9 cellular contexts compared by ENCODE assay signal in genomic region chr2:234949762-234950434, GRCh38. TPM values are rescaled to one million over a fixed set of nuclear protein-coding genes. Genes with fewer than 3 reads are reported as not detected.
DNase-seq lines count a peak whose midpoint lies in the region; ATAC-seq and TF ChIP-seq lines count a peak whose summit lies in the region.
"Had no signal": no experiment of that assay in that cellular context is flagged by ENCODE, and none has a peak within 500 bp of the region (broad histone marks: within the 10 kb centered on the region; RNA-seq: fewer than 3 reads in every experiment).

No MANE protein-coding gene starts in this region.

- H3K36me3 ChIP-seq in CD8-positive, alpha-beta T cell (ENCODE audit: insufficient read depth, low read length), result no peaks in the 10 kb centered on the region

- CTCF ChIA-PET in CD8-positive, alpha-beta T cell (lab: Charles Lee), result no interaction called here

- DNase-seq in CD8-positive, alpha-beta T cell, result no peak
- peak; percentile 99 for DNase-seq in RPMI7951 (ENCODE audit: low read depth)
- peak; percentile 92 for DNase-seq in epithelial cell of prostate (ENCODE audit: low read depth, low spot score)
- DNase-seq in non-pigmented ciliary epithelial cell (ENCODE audit: low read depth), result peak; percentile 99
- no peak for DNase-seq in T-helper 2 cell treated with Interferon-gamma antibody and Interleukin-4, amounts not matched to agents 5 μg/mL and 100 μg/mL, for 36 hours (ENCODE audit: low spot score)
- no peak for DNase-seq in omental fat pad (ENCODE audit: low spot score)
- DNase-seq: stimulated activated CD4-positive, alpha-beta T cell treated with anti-CD3 and anti-CD28 coated beads, Interleukin-4, amount 100 ng/mL, for 1 hour had no signal

- no peak for TF ChIP-seq CTCF in CD8-positive, alpha-beta T cell (IDR thresholded peaks at IDR 0.05)
- no peak for TF ChIP-seq CTCF in omental fat pad (IDR thresholded peaks at IDR 0.05)

- no peaks in the 10 kb centered on the region for H3K9me3 ChIP-seq in CD8-positive, alpha-beta T cell (ENCODE audit: low read length)

- no peaks in the 10 kb centered on the region for H3K36me3 Mint-ChIP-seq in CD8-positive, alpha-beta T cell
- no peaks in the 10 kb centered on the region for H3K36me3 Mint-ChIP-seq in T-helper 2 cell treated with Interferon-gamma antibody and Interleukin-4, amounts not matched to agents 5 μg/mL and 100 μg/mL, for 36 hours (ENCODE audit: low read depth)

- H3K27ac ChIP-seq in CD8-positive, alpha-beta T cell (ENCODE audit: low read depth, low read length), result no peak overlapping the region
- peak overlapping the region; percentile 71 for H3K27ac ChIP-seq in epithelial cell of prostate

- peak overlapping the region; percentile 82 for H3K4me3 Mint-ChIP-seq in CD8-positive, alpha-beta T cell
- H3K4me3 Mint-ChIP-seq in T-helper 2 cell treated with Interferon-gamma antibody and Interleukin-4, amounts not matched to agents 5 μg/mL and 100 μg/mL, for 36 hours, result no peak overlapping the region

- no peak overlapping the region for H3K27ac Mint-ChIP-seq in CD8-positive, alpha-beta T cell
- H3K27ac Mint-ChIP-seq in T-helper 2 cell treated with Interferon-gamma antibody and Interleukin-4, amounts not matched to agents 5 μg/mL and 100 μg/mL, for 36 hours, result no peak overlapping the region

- H3K4me1 ChIP-seq in CD8-positive, alpha-beta T cell (ENCODE audit: insufficient read depth, low read length), result peaks cover 5% of the 10 kb centered on the region

- intact Hi-C loops in CD8-positive, alpha-beta T cell (cut with DNase I, micrococcal nuclease), result no loop called here

- H3K9me3 Mint-ChIP-seq in CD8-positive, alpha-beta T cell, result no peaks in the 10 kb centered on the region
- no peaks in the 10 kb centered on the region for H3K9me3 Mint-ChIP-seq in T-helper 2 cell treated with Interferon-gamma antibody and Interleukin-4, amounts not matched to agents 5 μg/mL and 100 μg/mL, for 36 hours

- H3K27me3 Mint-ChIP-seq in CD8-positive, alpha-beta T cell (ENCODE audit: low read depth), result peaks cover 65% of the 10 kb centered on the region
- peaks cover 65% of the 10 kb centered on the region for H3K27me3 Mint-ChIP-seq in T-helper 2 cell treated with Interferon-gamma antibody and Interleukin-4, amounts not matched to agents 5 μg/mL and 100 μg/mL, for 36 hours (ENCODE audit: low read depth)

- H3K4me1 Mint-ChIP-seq in CD8-positive, alpha-beta T cell (ENCODE audit: low read depth), result peaks cover 8% of the 10 kb centered on the region
- peaks cover 2% of the 10 kb centered on the region for H3K4me1 Mint-ChIP-seq in T-helper 2 cell treated with Interferon-gamma antibody and Interleukin-4, amounts not matched to agents 5 μg/mL and 100 μg/mL, for 36 hours (ENCODE audit: low read depth)

- H3K4me3 ChIP-seq in CD8-positive, alpha-beta T cell (ENCODE audit: low read depth, low read length), result no peak overlapping the region

- H3K27me3 ChIP-seq in CD8-positive, alpha-beta T cell (ENCODE audit: insufficient read depth, low read length), result peaks cover 11% of the 10 kb centered on the region

- no peak for ATAC-seq in CD8-positive, alpha-beta T cell
- no peak for ATAC-seq in GM19351 (IDR thresholded peaks at IDR 0.05; ENCODE audit: unreplicated experiment)
- ATAC-seq in omental fat pad (ENCODE audit: low FRiP score), result no peak
- no peak for ATAC-seq in GM21515 (IDR thresholded peaks at IDR 0.05; ENCODE audit: unreplicated experiment)

- POLR2A ChIA-PET in CD8-positive, alpha-beta T cell (lab: Charles Lee), result no interaction called here

RNA-seq across cellular contexts. Expression of gene SH3BP4, which starts 1.9 kb away (rescaled TPM):
- total RNA-seq in CD8-positive, alpha-beta T cell, result under 1 TPM; 0.22 TPM
- total RNA-seq in RPMI7951 (2014; rRNA removed; shearing (Covaris generic)), result 75.8 and 86.6 TPM in 2 replicates
- total RNA-seq in omental fat pad, result 10 to 100 TPM; 32.5 to 66.9 (median 44.2) TPM

Comparison
In these comparisons a context has a peak if more than half of its experiments do, and no peak if none do; other contexts are left out.
1. DNase-seq: peak in RPMI7951 (single experiment), epithelial cell of prostate (single experiment) and non-pigmented ciliary epithelial cell (single experiment); none in CD8-positive, alpha-beta T cell (0 of 7), T-helper 2 cell treated with Interferon-gamma antibody and Interleukin-4, amounts not matched to agents 5 μg/mL and 100 μg/mL, for 36 hours (single experiment) and omental fat pad (single experiment).
2. RNA of gene SH3BP4, which starts 1.9 kb away (total RNA-seq): 75.8 to 86.6 TPM in RPMI7951 and 32.5 to 66.9 TPM in omental fat pad; 0.22 TPM in CD8-positive, alpha-beta T cell; every median in the first group is over 10 times any median in the second.